In the genomic region with DNA sequence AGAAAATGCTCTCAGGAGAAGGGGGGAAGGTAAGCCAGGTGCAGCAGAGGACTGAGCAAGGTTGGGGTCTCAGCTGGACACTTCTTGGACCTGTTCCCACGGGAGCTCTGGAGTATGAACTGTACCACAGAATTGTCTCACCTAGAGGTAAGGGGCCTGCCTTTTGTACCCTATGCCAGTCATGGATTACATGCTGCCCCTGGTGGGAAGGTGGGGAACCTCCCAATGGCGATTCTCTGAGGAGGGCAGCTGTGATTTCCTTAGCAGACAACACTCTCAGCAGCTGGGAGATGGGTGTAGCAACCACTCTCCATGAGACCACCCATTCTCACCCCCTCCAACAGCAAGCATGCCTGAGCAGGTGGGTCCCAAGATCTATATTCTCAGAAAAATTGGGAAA, we compare ENCODE assay signal across 1 cellular context.
TF ChIP-seq lines count a peak whose summit lies in the region.

No MANE protein-coding gene starts in this region.

TF ChIP-seq in H1, 55 proteins besides CTCF, POLR2A, EP300 and RAD21 (continued from another document):
- TF ChIP-seq SIRT6 (IDR thresholded peaks at IDR 0.05; ENCODE audit: low read length) (no peak), CEBPB (IDR thresholded peaks at IDR 0.05; ENCODE audit: low read depth, low read length) (no peak), SIX5 (IDR thresholded peaks at IDR 0.05; ENCODE audit: low read depth, low read length) (no peak)
